11 cellular contexts compared by ENCODE assay signal in genomic region chr1:7960165-7960564, GRCh38. TPM values are rescaled to one million over a fixed set of nuclear protein-coding genes. Genes with fewer than 3 reads are reported as not detected.
DNase-seq lines count a peak whose midpoint lies in the region; ATAC-seq and TF ChIP-seq lines count a peak whose summit lies in the region.
"Had no signal": no experiment of that assay in that cellular context is flagged by ENCODE, and none has a peak within 500 bp of the region (broad histone marks: within the 10 kb centered on the region; RNA-seq: fewer than 3 reads in every experiment).

No MANE protein-coding gene starts in this region.

- no peak for ATAC-seq in DND-41 (ENCODE audit: insufficient read depth, low read depth)
- no peak for ATAC-seq in GM21737 (IDR thresholded peaks at IDR 0.05; ENCODE audit: unreplicated experiment)
- ATAC-seq: pancreas had no signal

- H3K36me3 ChIP-seq in DND-41 (ENCODE audit: insufficient read depth, low read length) (peaks cover 26% of the 10 kb centered on the region), neural progenitor cell (peaks cover 5% of the 10 kb centered on the region)

- H3K4me1 ChIP-seq in DND-41 (ENCODE audit: insufficient read depth, low read length) (peaks cover 42% of the 10 kb centered on the region), neural progenitor cell (peaks cover 9% of the 10 kb centered on the region)

- H3K27me3 ChIP-seq in DND-41 (ENCODE audit: insufficient read depth, low read length, poor library complexity) (no peaks in the 10 kb centered on the region), neural progenitor cell (no peaks in the 10 kb centered on the region), dorsolateral prefrontal cortex (no peaks in the 10 kb centered on the region)
- H3K27me3 ChIP-seq: pancreas had no signal

- H4K20me1 ChIP-seq in DND-41 (ENCODE audit: insufficient read depth, low read length) (no peaks in the 10 kb centered on the region; the same call in 1 of the 2 replicates), neural progenitor cell (ENCODE audit: low read depth) (no peaks in the 10 kb centered on the region)

- intact Hi-C loops in dorsolateral prefrontal cortex (cut with DNase I): loop anchor here in 1 of 2 donors (5.0 kb wide), 1 partner anchor 67 kb away; the partner anchor contains the start of gene ERRFI1

- no peak for DNase-seq in DND-41
- DNase-seq in MV-4-11 (lab: John Stamatoyannopoulos, UW): peak; percentile 3
- no peak for DNase-seq in chondrocyte (ENCODE audit: low spot score)
- DNase-seq in neural progenitor cell (ENCODE audit: low spot score): no peak
- DNase-seq in dorsolateral prefrontal cortex: no peak
- no peak for DNase-seq in HuH-7 (ENCODE audit: low spot score)
- DNase-seq in cerebellar cortex (ENCODE audit: low spot score): no peak
- DNase-seq: KBM-7, pancreas, RPMI8226 had no signal

- peak overlapping the region in 1 of 2 experiments; percentile 93; a peak in 2 of 4 replicates for H3K4me3 ChIP-seq in DND-41 (ENCODE audit: low read depth in 1 of 2, low read length in 2 of 2)
- peak overlapping the region; percentile 87 for H3K4me3 ChIP-seq in neural progenitor cell
- peak overlapping the region in 21 of 59 donors; percentile 74 to 97 (median 86) for H3K4me3 ChIP-seq in dorsolateral prefrontal cortex

- H3K36me3 Mint-ChIP-seq in chondrocyte (ENCODE audit: low read depth) (peaks cover 7% of the 10 kb centered on the region), neural progenitor cell (peaks cover 9% of the 10 kb centered on the region)

- H3K9me3 ChIP-seq in DND-41 (ENCODE audit: insufficient read depth, low read length, severe bottlenecking) (no peaks in the 10 kb centered on the region), neural progenitor cell (ENCODE audit: low read depth) (no peaks in the 10 kb centered on the region)
- H3K9me3 ChIP-seq: pancreas had no signal

- H3K9me3 Mint-ChIP-seq in chondrocyte (ENCODE audit: low read depth): no peaks in the 10 kb centered on the region
- H3K9me3 Mint-ChIP-seq in neural progenitor cell: no peaks in the 10 kb centered on the region

- peaks cover 7% of the 10 kb centered on the region for H3F3A ChIP-seq in neural progenitor cell (ENCODE audit: low read depth)

- H3K27ac Mint-ChIP-seq in chondrocyte (ENCODE audit: unreplicated experiment) (no peak overlapping the region), neural progenitor cell (no peak overlapping the region)

- no peak overlapping the region for H3K27ac ChIP-seq in DND-41 (ENCODE audit: low read length)
- no peak overlapping the region for H3K27ac ChIP-seq in neural progenitor cell
- peak overlapping the region in 12 of 59 donors; percentile 91 to 97 (median 94) for H3K27ac ChIP-seq in dorsolateral prefrontal cortex

- no peak for TF ChIP-seq CTCF in DND-41 (IDR thresholded peaks at IDR 0.05; ENCODE audit: borderline replicate concordance, extremely low read depth, low read length, poor library complexity, severe bottlenecking)
- TF ChIP-seq CTCF in chondrocyte (IDR thresholded peaks at IDR 0.05): no peak
- TF ChIP-seq CTCF in neural progenitor cell (IDR thresholded peaks at IDR 0.05): no peak
- no peak for TF ChIP-seq CTCF in dorsolateral prefrontal cortex (IDR thresholded peaks at IDR 0.05 in 54 of 56, conservative IDR thresholded peaks at IDR 0.05 in 2 of 56; ENCODE audit: low read depth in 1 of 56, partially characterized antibody in 56 of 56)

- H3K4me2 ChIP-seq in DND-41 (ENCODE audit: insufficient read depth, low read length) (peak overlapping the region; percentile 73), neural progenitor cell (peak overlapping the region; percentile 92)

- H3K27me3 Mint-ChIP-seq in chondrocyte (ENCODE audit: low read depth) (no peaks in the 10 kb centered on the region), neural progenitor cell (ENCODE audit: insufficient read depth, low read depth) (no peaks in the 10 kb centered on the region)

- H3K9ac ChIP-seq in DND-41 (ENCODE audit: low read depth, low read length): peak overlapping the region; percentile 93
- H3K9ac ChIP-seq in neural progenitor cell: no peak overlapping the region

- H3K4me1 Mint-ChIP-seq in chondrocyte (ENCODE audit: low read depth): peaks cover 42% of the 10 kb centered on the region
- H3K4me1 Mint-ChIP-seq in neural progenitor cell: peaks cover 21% of the 10 kb centered on the region

- H3K4me3 Mint-ChIP-seq in chondrocyte (ENCODE audit: unreplicated experiment) (peak overlapping the region; percentile 95), neural progenitor cell (peak overlapping the region; percentile 97)

- H3K79me2 ChIP-seq in DND-41 (ENCODE audit: insufficient read depth, low read length) (peaks cover 46% of the 10 kb centered on the region), neural progenitor cell (ENCODE audit: low read depth) (peaks cover 40% of the 10 kb centered on the region)

- H2AFZ ChIP-seq in DND-41 (ENCODE audit: low read depth, low read length): no peak overlapping the region
- H2AFZ ChIP-seq in neural progenitor cell (replicated peaks): no peak overlapping the region

RNA-seq across cellular contexts. Expression of gene PARK7, which starts 1.3 kb away (rescaled TPM):
- total RNA-seq in chondrocyte: 250 to 288 TPM (median 254 TPM) in 3 replicates
- 193 and 214 TPM in 2 replicates for total RNA-seq in neural progenitor cell (ENCODE audit: low replicate concordance)
- total RNA-seq in dorsolateral prefrontal cortex: 100 to 1,000 TPM; 184 to 358 (median 294) TPM

RNA-seq across cellular contexts. Expression of gene TNFRSF9, which starts 19.5 kb away (rescaled TPM):
- total RNA-seq in chondrocyte: 0.07 TPM in 1 of 3 replicates, not detected in the others
- not detected in 2 replicates for total RNA-seq in neural progenitor cell (ENCODE audit: low replicate concordance)
- total RNA-seq in dorsolateral prefrontal cortex: under 1 TPM in 15 of 120 experiments, not detected in 105; 0.08 to 0.41 (median 0.23) TPM
